Comparison of ENCODE assay signal across 8 cellular contexts in the genomic region with DNA sequence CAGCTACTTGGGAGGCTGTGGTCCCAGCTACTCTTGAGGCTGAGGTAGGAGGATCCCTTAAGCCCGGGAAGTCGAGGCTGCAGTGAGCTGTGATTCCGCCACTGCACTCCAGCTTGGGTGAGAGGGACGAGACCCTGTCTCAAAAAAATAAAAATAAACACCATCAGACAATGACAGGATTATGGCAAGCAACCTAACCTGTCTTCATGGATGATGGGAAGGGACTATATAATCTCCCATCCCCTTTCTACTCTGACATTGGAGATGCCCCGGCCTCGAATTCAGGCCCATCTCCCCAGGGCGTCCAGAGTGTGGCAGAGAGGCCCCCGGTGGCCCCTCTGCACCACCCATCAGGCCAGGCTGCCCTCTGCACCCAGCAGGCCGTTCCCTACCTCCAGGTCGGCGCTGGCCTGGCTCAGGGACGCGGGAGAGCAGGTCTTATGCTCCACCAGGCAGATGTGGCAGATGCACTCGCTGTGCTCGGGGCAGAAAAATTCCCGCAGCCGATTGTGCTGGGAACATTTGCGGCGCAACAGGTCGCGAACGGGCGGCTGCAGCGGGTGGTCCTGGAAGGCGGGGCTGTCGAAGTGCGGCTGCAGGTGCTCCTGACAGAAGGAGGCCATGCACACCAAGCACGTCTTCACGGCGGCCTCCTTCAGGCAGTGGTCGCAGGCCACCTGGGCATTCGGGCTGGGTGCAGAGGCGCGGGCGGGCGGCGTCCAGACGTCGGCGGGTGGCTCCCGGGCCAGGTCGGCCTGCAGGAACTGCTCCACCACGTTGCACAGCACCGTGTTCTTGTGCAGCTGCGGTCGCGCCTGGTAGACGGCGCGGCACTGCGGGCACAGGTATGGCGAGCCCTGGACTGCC. TPM values are rescaled to one million over a fixed set of nuclear protein-coding genes. Genes with fewer than 3 reads are reported as not detected.
DNase-seq lines count a peak whose midpoint lies in the region; ATAC-seq, FAIRE-seq and TF ChIP-seq lines count a peak whose summit lies in the region.

No MANE protein-coding gene starts in this region.

- no peaks in the 10 kb centered on the region for H3K36me3 ChIP-seq in mucosa of descending colon (ENCODE audit: low read depth)

- intact Hi-C loops in CD14-positive monocyte (cut with micrococcal nuclease) (loop anchor here in 1 of 2 donors (5.0 kb wide), 1 partner anchor 81 kb away; a partner anchor contains a TSS), mucosa of descending colon (cut with DNase I, micrococcal nuclease) (no loop called here)

- peaks cover 35% of the 10 kb centered on the region for H3K4me1 ChIP-seq in mucosa of descending colon (ENCODE audit: low read depth)

- H3K4me1 Mint-ChIP-seq in CD14-positive monocyte: peaks cover 75% of the 10 kb centered on the region
- peaks cover 42 to 49% of the 10 kb centered on the region in 2 donors for H3K4me1 Mint-ChIP-seq in effector memory CD8-positive, alpha-beta T cell (ENCODE audit: low read depth in 2 of 2)

- H3K27me3 Mint-ChIP-seq in CD14-positive monocyte (ENCODE audit: low read depth in 3 of 3): peaks cover 0 to 2% (median 0%) of the 10 kb centered on the region in 3 donors
- no peaks in the 10 kb centered on the region for H3K27me3 Mint-ChIP-seq in effector memory CD8-positive, alpha-beta T cell

- ATAC-seq in GM19025 (IDR thresholded peaks at IDR 0.05; ENCODE audit: low read depth, unreplicated experiment): peak; percentile 37
- ATAC-seq in HG03139 (IDR thresholded peaks at IDR 0.05; ENCODE audit: unreplicated experiment): peak; percentile 31
- peak; percentile 70 for ATAC-seq in effector memory CD8-positive, alpha-beta T cell (replicated peaks)
- peak; percentile 50 for ATAC-seq in mucosa of descending colon

- peaks cover 0 to 6% (median 4%) of the 10 kb centered on the region in 7 donors for H3K9me3 Mint-ChIP-seq in CD14-positive monocyte
- H3K9me3 Mint-ChIP-seq in effector memory CD8-positive, alpha-beta T cell: no peaks in the 10 kb centered on the region

- peak overlapping the region; percentile 95 to 98 for H3K4me3 Mint-ChIP-seq in CD14-positive monocyte
- peak overlapping the region; percentile 85 to 86 for H3K4me3 Mint-ChIP-seq in effector memory CD8-positive, alpha-beta T cell

- DNase-seq in CD14-positive monocyte (ENCODE audit: low spot score) (no peak), RCC 7860 (ENCODE audit: low spot score) (peak; percentile 8), mucosa of descending colon (no peak), OCI-M2 (lab: John Stamatoyannopoulos, UW; ENCODE audit: unreplicated experiment) (no peak), cortex of kidney (lab: John Stamatoyannopoulos, UW) (no peak)
- DNase-seq in effector memory CD8-positive, alpha-beta T cell: no peak

- H3K9me3 ChIP-seq in mucosa of descending colon: no peaks in the 10 kb centered on the region

- no peak for FAIRE-seq in RCC 7860 (lab: Jason Lieb, UNC)

- H3K4me3 ChIP-seq in mucosa of descending colon: peak overlapping the region; percentile 69

- peak overlapping the region; percentile 95 to 98 (median 96) for H3K27ac Mint-ChIP-seq in CD14-positive monocyte
- peak overlapping the region; percentile 83 to 85 for H3K27ac Mint-ChIP-seq in effector memory CD8-positive, alpha-beta T cell

- no peak for TF ChIP-seq CTCF in CD14-positive monocyte (IDR thresholded peaks at IDR 0.05)
- no peak for TF ChIP-seq CTCF in mucosa of descending colon (IDR thresholded peaks at IDR 0.05)

- peaks cover 24 to 37% of the 10 kb centered on the region in 2 donors for H3K36me3 Mint-ChIP-seq in CD14-positive monocyte
- H3K36me3 Mint-ChIP-seq in effector memory CD8-positive, alpha-beta T cell (ENCODE audit: insufficient read depth): peaks cover 21% of the 10 kb centered on the region

RNA-seq across cellular contexts. Expression of a gene that starts 0.6 kb away (rescaled TPM):
- polyA plus RNA-seq in CD14-positive monocyte: 10 to 100 TPM in 1 of 2 donors, 1 to 10 TPM in 1; 5.4 to 11.2 TPM
- total RNA-seq in mucosa of descending colon: 100 to 1,000 TPM in 2 of 3 donors, 10 to 100 TPM in 1; 76.1 to 130 (median 115) TPM

RNA-seq across cellular contexts. Expression of a gene that starts 47.6 kb away (rescaled TPM):
- 1 to 10 TPM; 5.3 to 6.6 TPM for polyA plus RNA-seq in CD14-positive monocyte
- total RNA-seq in mucosa of descending colon: 10 to 100 TPM; 12.7 to 15.3 (median 14.1) TPM
